Comparison of ENCODE assay signal across 18 cellular contexts in the genomic region with DNA sequence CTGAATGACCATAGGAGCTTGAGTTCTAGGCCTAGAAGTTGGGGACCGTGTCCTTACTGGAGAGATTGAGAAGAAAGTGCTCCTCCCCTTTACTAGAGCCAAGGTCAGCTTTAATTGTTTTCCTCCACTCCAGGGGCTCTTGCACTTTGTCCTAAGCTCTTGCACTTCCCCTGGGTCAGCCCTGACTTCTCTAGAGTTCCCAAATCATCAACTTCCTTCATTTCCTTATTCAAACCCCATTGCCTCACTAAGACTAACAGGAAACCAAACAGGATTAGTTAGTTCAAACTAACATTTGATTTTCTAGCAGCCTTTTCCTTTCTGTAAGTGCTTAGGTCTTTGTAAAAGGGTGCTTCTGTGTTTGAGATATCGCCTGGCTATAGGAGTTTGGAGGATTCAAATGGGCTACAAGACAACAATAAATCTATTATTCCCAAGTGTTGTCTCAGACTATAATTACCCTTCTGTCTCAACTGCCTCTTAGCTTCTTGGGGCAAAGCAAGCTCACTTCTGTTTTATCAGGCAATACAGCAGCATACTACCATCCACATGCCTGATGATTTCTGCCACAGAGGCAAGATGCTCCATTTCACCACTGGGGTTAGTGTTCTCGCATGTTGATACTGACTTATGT. TPM values are rescaled to one million over a fixed set of nuclear protein-coding genes. Genes with fewer than 3 reads are reported as not detected.
DNase-seq lines count a peak whose midpoint lies in the region; ATAC-seq and TF ChIP-seq lines count a peak whose summit lies in the region.
"Had no signal": no experiment of that assay in that cellular context is flagged by ENCODE, and none has a peak within 500 bp of the region (broad histone marks: within the 10 kb centered on the region; RNA-seq: fewer than 3 reads in every experiment).

No MANE protein-coding gene starts in this region.

- H3K36me3 ChIP-seq in Karpas-422 (ENCODE audit: insufficient read depth, low read length): no peaks in the 10 kb centered on the region
- H3K36me3 ChIP-seq in gastrocnemius medialis: no peaks in the 10 kb centered on the region
- H3K36me3 ChIP-seq: colonic mucosa, tibial artery had no signal

- H3K4me1 ChIP-seq in Karpas-422 (ENCODE audit: low read length): peaks cover 22% of the 10 kb centered on the region
- H3K4me1 ChIP-seq in gastrocnemius medialis: peaks cover 39 to 45% of the 10 kb centered on the region in 2 donors
- H3K4me1 ChIP-seq: colonic mucosa, tibial artery had no signal

- no peak overlapping the region for H2AFZ ChIP-seq in Karpas-422 (ENCODE audit: low read length)

- no peaks in the 10 kb centered on the region for H3K9me2 ChIP-seq in Karpas-422 (replicated peaks; ENCODE audit: insufficient read depth, low read length)

- H3K27me3 ChIP-seq in Karpas-422 (ENCODE audit: low read length) (no peaks in the 10 kb centered on the region), gastrocnemius medialis (no peaks in the 10 kb centered on the region)
- H3K27me3 ChIP-seq: colonic mucosa had no signal

- H3K9me3 ChIP-seq in Karpas-422 (ENCODE audit: low read length) (no peaks in the 10 kb centered on the region), gastrocnemius medialis (no peaks in the 10 kb centered on the region)
- H3K9me3 ChIP-seq: colonic mucosa, tibial artery had no signal

- H3K4me3 ChIP-seq in Karpas-422 (ENCODE audit: low read length): no peak overlapping the region
- no peak overlapping the region for H3K4me3 ChIP-seq in gastrocnemius medialis
- H3K4me3 ChIP-seq: colonic mucosa, tibial artery had no signal

- intact Hi-C loops in left colon (cut with DNase I, micrococcal nuclease) (no loop called here), gastrocnemius medialis (cut with DNase I; ENCODE audit: low total_unique reads) (no loop called here)

- H3K79me2 ChIP-seq in Karpas-422 (ENCODE audit: low read length): no peaks in the 10 kb centered on the region

- TF ChIP-seq POLR2A in gastrocnemius medialis (IDR thresholded peaks at IDR 0.05): no peak

- no peak overlapping the region for H3K9ac ChIP-seq in Karpas-422 (ENCODE audit: low read length)

- no peak overlapping the region for H3K27ac ChIP-seq in Karpas-422 (ENCODE audit: low read length)
- peak overlapping the region; percentile 79 to 84 (median 84) for H3K27ac ChIP-seq in gastrocnemius medialis
- H3K27ac ChIP-seq: colonic mucosa, tibial artery had no signal

- in situ Hi-C loops in gastrocnemius medialis (cut with MboI; ENCODE audit: low sequenced_read_pairs in 4 of 4): no loop called here

- no peak for TF ChIP-seq CTCF in gastrocnemius medialis (IDR thresholded peaks at IDR 0.05 in 4 of 5, conservative IDR thresholded peaks at IDR 0.05 in 1 of 5)

- no peaks in the 10 kb centered on the region for H4K20me1 ChIP-seq in Karpas-422 (ENCODE audit: insufficient read depth, low read depth, low read length)

- ATAC-seq in left colon: peak; percentile 83
- no peak for ATAC-seq in gastrocnemius medialis
- no peak for ATAC-seq in GM21737 (IDR thresholded peaks at IDR 0.05; ENCODE audit: unreplicated experiment)
- ATAC-seq in HG02840 (IDR thresholded peaks at IDR 0.05; ENCODE audit: low FRiP score, unreplicated experiment): no peak
- ATAC-seq: HCT116; natural killer cell treated with Interleukin-12 subunit alpha and Interleukin-12 subunit beta and Interleukin-15 and Interleukin-18, amount 100 ng/mL, for 72 hours; stimulated activated naive B cell treated with anti-CD40 and anti-IgM and Interleukin-4, amounts not matched to agents 10 μg/mL and 1 μg/mL and 100 μg/mL, for 72 hours had no signal

- H3K4me2 ChIP-seq in Karpas-422 (ENCODE audit: low read depth, low read length, poor library complexity, severe bottlenecking): no peak overlapping the region

- DNase-seq in Karpas-422: peak; percentile 11
- DNase-seq in SKM-1 treated with dmso at 0.1 percent for 144 hours (lab: John Stamatoyannopoulos, UW; ENCODE audit: unreplicated experiment): peak; percentile 40
- no peak for DNase-seq in left colon
- DNase-seq in gastrocnemius medialis: no peak
- DNase-seq in SHP77 (lab: John Stamatoyannopoulos, UW): no peak
- DNase-seq: activated CD4-positive, alpha-beta T cell treated with anti-CD3 and anti-CD28 coated beads, Interleukin-2, amount 50 U/mL, for 4 hours; colonic mucosa; foreskin fibroblast; MM.1S; NCI-H2081; NCI-H526 treated with DMSO at 0.1 percent for 48 hours; stimulated activated CD4-positive, alpha-beta T cell treated with anti-CD3 and anti-CD28 coated beads, Interleukin-15, amount 100 ng/mL, for 24 hours; stimulated activated naive B cell treated with anti-CD40 and anti-IgM and Interleukin-4, amounts not matched to agents 10 μg/mL and 1 μg/mL and 100 μg/mL, for 72 hours; tibial artery had no signal

RNA-seq across cellular contexts. Expression of a gene that starts 12.8 kb away (rescaled TPM):
- total RNA-seq in Karpas-422 (2014; rRNA removed; shearing (Covaris generic); ENCODE audit: low replicate concordance): 13.8 and 15.1 TPM in 2 replicates
- total RNA-seq in left colon: 10 to 100 TPM; 21.0 to 26.9 TPM
- total RNA-seq in gastrocnemius medialis: 10 to 100 TPM in 2 of 4 donors, 1 to 10 TPM in 2; 5.2 to 33.5 (median 12.5) TPM

Comparison
In these comparisons a context has a peak if more than half of its experiments do, and no peak if none do; other contexts are left out.
1. DNase-seq: peak in Karpas-422 (single experiment) and SKM-1 treated with dmso at 0.1 percent for 144 hours (single experiment); none in left colon (0 of 2), gastrocnemius medialis (0 of 2) and SHP77 (0 of 2).